ENCODE assay signal across 9 cellular contexts in genomic region chr4:110119347-110119746, GRCh38.
A peak's percentile ranks its signal among the peaks of the same experiment; 100 is the strongest.
DNase-seq lines count a peak whose midpoint lies in the region; ATAC-seq and TF ChIP-seq lines count a peak whose summit lies in the region.
"Had no signal": no experiment of that assay in that cellular context is flagged by ENCODE, and none has a peak within 500 bp of the region (broad histone marks: within the 10 kb centered on the region; RNA-seq: fewer than 3 reads in every experiment).

No MANE protein-coding gene starts in this region.

- ATAC-seq in GM19351 (IDR thresholded peaks at IDR 0.05; ENCODE audit: unreplicated experiment), result peak; percentile 54
- peak; percentile 70 for ATAC-seq in HG03442 (IDR thresholded peaks at IDR 0.05; ENCODE audit: unreplicated experiment)

- intact Hi-C loops in left ventricle myocardium inferior (cut with micrococcal nuclease), result no loop called here

- H3K36me3 ChIP-seq in left ventricle myocardium inferior, result no peaks in the 10 kb centered on the region

- H3K27ac ChIP-seq in skin epidermis (peak overlapping the region in 12 of 21 experiments; percentile 1 to 68 (median 26)), left ventricle myocardium inferior (replicated peaks) (no peak overlapping the region)

- no peak for TF ChIP-seq CTCF in left ventricle myocardium inferior (IDR thresholded peaks at IDR 0.05; ENCODE audit: borderline replicate concordance)

- DNase-seq in dermis blood vessel endothelial cell (peak; percentile 15), left ventricle myocardium inferior (no peak), T1000 (lab: John Stamatoyannopoulos, UW) (no peak)
- no peak for DNase-seq in activated effector memory CD4-positive, alpha-beta T cell treated with anti-CD3 and anti-CD28 coated beads, Interleukin-2, amount 50 U/mL, for 16 hours
- DNase-seq: NCI-H82; stimulated activated CD4-positive, alpha-beta T cell treated with anti-CD3 and anti-CD28 coated beads, Interleukin-2, amount 100 ng/mL, for 24 hours had no signal

- no peaks in the 10 kb centered on the region for H3K4me1 ChIP-seq in left ventricle myocardium inferior

- H3K9me3 ChIP-seq in left ventricle myocardium inferior (replicated peaks), result no peaks in the 10 kb centered on the region

- no peaks in the 10 kb centered on the region for H3K27me3 ChIP-seq in left ventricle myocardium inferior (ENCODE audit: low read depth)

- H3K4me3 ChIP-seq in skin epidermis (no peak overlapping the region), left ventricle myocardium inferior (no peak overlapping the region)
